In the genomic region with DNA sequence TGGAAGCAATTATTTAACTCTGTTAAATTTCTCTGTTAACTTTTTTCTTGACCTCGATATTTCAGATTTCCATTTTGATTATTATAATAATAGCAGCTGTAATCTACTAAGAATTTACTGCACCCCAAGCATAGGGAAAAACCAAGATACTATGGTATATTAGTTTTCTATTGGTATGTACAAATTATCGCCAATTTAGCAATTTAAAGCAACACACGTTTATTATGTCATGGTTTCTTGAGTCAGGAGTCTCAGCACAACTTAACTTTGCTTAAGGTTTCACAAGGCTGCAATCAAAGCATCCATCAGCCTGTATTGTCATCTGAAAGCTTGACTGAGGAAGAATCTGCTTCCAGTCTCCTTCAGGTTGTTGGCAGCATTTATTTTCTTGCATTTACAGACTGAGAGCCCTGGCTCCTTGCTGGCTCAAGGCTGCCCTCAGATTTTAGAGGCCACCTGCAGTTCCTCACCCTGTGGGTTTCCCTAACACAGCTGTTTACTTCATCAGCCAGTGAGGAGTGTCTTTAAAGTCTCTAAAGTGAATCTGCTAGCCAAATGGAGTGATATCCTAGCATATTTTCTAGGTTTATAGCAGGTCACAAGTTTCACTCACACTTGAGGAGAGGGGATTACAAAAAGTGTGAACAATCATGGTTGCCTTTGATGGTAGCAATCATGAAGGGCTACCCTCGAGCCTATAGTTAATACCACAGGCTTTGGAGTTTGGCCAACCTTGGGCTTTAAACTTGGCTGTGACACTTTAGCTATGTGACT, we compare ENCODE assay signal across 1 cellular context.
TF ChIP-seq lines count a peak whose summit lies in the region.

No MANE protein-coding gene starts in this region.

TF ChIP-seq in WTC11, 78 proteins besides CTCF, POLR2A, EP300 and RAD21 (continued from another document):
- no peak for TF ChIP-seq AFF4 (CRISPR knock-in tag; IDR thresholded peaks at IDR 0.05; ENCODE audit: borderline replicate concordance)
- no peak for TF ChIP-seq NR2C2 (CRISPR knock-in tag; IDR thresholded peaks at IDR 0.05)
- TF ChIP-seq, protein P1, sequence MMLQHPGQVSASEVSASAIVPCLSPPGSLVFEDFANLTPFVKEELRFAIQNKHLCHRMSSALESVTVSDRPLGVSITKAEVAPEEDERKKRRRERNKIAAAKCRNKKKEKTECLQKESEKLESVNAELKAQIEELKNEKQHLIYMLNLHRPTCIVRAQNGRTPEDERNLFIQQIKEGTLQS (CRISPR knock-in tag; conservative IDR thresholded peaks at IDR 0.05) = no peak
- TF ChIP-seq, protein P2, sequence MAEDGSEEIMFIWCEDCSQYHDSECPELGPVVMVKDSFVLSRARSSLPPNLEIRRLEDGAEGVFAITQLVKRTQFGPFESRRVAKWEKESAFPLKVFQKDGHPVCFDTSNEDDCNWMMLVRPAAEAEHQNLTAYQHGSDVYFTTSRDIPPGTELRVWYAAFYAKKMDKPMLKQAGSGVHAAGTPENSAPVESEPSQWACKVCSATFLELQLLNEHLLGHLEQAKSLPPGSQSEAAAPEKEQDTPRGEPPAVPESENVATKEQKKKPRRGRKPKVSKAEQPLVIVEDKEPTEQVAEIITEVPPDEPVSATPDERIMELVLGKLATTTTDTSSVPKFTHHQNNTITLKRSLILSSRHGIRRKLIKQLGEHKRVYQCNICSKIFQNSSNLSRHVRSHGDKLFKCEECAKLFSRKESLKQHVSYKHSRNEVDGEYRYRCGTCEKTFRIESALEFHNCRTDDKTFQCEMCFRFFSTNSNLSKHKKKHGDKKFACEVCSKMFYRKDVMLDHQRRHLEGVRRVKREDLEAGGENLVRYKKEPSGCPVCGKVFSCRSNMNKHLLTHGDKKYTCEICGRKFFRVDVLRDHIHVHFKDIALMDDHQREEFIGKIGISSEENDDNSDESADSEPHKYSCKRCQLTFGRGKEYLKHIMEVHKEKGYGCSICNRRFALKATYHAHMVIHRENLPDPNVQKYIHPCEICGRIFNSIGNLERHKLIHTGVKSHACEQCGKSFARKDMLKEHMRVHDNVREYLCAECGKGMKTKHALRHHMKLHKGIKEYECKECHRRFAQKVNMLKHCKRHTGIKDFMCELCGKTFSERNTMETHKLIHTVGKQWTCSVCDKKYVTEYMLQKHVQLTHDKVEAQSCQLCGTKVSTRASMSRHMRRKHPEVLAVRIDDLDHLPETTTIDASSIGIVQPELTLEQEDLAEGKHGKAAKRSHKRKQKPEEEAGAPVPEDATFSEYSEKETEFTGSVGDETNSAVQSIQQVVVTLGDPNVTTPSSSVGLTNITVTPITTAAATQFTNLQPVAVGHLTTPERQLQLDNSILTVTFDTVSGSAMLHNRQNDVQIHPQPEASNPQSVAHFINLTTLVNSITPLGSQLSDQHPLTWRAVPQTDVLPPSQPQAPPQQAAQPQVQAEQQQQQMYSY (CRISPR knock-in tag; IDR thresholded peaks at IDR 0.05) = no peak
- TF ChIP-seq, protein P3, sequence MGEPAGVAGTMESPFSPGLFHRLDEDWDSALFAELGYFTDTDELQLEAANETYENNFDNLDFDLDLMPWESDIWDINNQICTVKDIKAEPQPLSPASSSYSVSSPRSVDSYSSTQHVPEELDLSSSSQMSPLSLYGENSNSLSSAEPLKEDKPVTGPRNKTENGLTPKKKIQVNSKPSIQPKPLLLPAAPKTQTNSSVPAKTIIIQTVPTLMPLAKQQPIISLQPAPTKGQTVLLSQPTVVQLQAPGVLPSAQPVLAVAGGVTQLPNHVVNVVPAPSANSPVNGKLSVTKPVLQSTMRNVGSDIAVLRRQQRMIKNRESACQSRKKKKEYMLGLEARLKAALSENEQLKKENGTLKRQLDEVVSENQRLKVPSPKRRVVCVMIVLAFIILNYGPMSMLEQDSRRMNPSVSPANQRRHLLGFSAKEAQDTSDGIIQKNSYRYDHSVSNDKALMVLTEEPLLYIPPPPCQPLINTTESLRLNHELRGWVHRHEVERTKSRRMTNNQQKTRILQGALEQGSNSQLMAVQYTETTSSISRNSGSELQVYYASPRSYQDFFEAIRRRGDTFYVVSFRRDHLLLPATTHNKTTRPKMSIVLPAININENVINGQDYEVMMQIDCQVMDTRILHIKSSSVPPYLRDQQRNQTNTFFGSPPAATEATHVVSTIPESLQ (CRISPR knock-in tag; IDR thresholded peaks at IDR 0.05) = no peak
- no peak for TF ChIP-seq MLX (CRISPR knock-in tag; IDR thresholded peaks at IDR 0.05)
- no peak for TF ChIP-seq SMAD3 (CRISPR knock-in tag; IDR thresholded peaks at IDR 0.05; ENCODE audit: borderline replicate concordance)
- no peak for TF ChIP-seq RORB (CRISPR knock-in tag; IDR thresholded peaks at IDR 0.05)
- TF ChIP-seq GRHL2 (CRISPR knock-in tag; IDR thresholded peaks at IDR 0.05; ENCODE audit: insufficient replicate concordance, severe bottlenecking) = no peak
- no peak for TF ChIP-seq FOXP1 (CRISPR knock-in tag; IDR thresholded peaks at IDR 0.05; ENCODE audit: borderline replicate concordance)
- no peak for TF ChIP-seq NR3C1 (CRISPR knock-in tag; conservative IDR thresholded peaks at IDR 0.05; ENCODE audit: low read depth)
